Comparison of ENCODE assay signal across 30 cellular contexts in the genomic region with DNA sequence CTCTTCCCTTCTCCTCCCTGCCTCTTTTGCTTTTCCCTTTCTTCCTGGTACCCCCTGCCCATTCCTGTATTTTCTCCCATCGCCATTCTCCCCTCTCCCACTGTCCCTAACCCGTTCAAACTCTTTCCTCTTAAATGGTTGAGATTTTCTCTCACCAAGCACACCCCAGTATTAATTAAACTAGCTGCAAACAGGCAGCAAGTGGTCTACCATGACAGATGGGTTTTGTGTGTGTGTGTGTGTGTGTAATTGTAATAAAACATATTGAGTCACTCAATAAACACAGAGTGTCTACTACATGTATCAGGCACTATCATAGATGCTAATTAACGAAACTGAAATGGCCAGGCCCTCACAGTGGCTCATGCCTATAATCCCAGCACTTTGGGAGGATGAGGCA. TPM values are rescaled to one million over a fixed set of nuclear protein-coding genes. Genes with fewer than 3 reads are reported as not detected.
DNase-seq lines count a peak whose midpoint lies in the region; ATAC-seq and TF ChIP-seq lines count a peak whose summit lies in the region.
"Had no signal": no experiment of that assay in that cellular context is flagged by ENCODE, and none has a peak within 500 bp of the region (broad histone marks: within the 10 kb centered on the region; RNA-seq: fewer than 3 reads in every experiment).

No MANE protein-coding gene starts in this region.

- TF ChIP-seq CTCF in MCF 10A (IDR thresholded peaks at IDR 0.05; ENCODE audit: unreplicated experiment), result no peak
- TF ChIP-seq CTCF in breast epithelium (IDR thresholded peaks at IDR 0.05), result no peak
- no peak for TF ChIP-seq CTCF in epithelial cell of esophagus (IDR thresholded peaks at IDR 0.05; ENCODE audit: insufficient read depth, low read depth, low read length, missing control alignments)
- TF ChIP-seq CTCF in osteoblast (IDR thresholded peaks at IDR 0.05; ENCODE audit: extremely low read depth, low read depth, low read length), result no peak
- TF ChIP-seq CTCF in foreskin fibroblast (IDR thresholded peaks at IDR 0.05; ENCODE audit: low read depth, low read length), result no peak

- H3K36me3 Mint-ChIP-seq in MCF 10A (ENCODE audit: insufficient read depth, unreplicated experiment), result peaks cover 5% of the 10 kb centered on the region
- H3K36me3 Mint-ChIP-seq: naive thymus-derived CD8-positive, alpha-beta T cell; stimulated activated naive B cell treated with anti-CD40 and anti-IgM and Interleukin-4, amounts not matched to agents 10 μg/mL and 1 μg/mL and 100 μg/mL, for 72 hours had no signal

- peaks cover 0 to 4% of the 10 kb centered on the region in 2 donors for H3K4me1 ChIP-seq in breast epithelium
- H3K4me1 ChIP-seq in osteoblast (ENCODE audit: insufficient read depth, low read length), result peaks cover 44% of the 10 kb centered on the region

- CTCF ChIA-PET in MCF 10A (lab: Yijun Ruan, JAX), result interaction anchor here (0.6 to 1.4 kb wide), 3 partner anchors 9 to 1747 kb away, joined by 3 to 5 read pairs (median 4); no protein-coding TSS in a partner anchor

- no peak overlapping the region for H3K27ac ChIP-seq in breast epithelium
- H3K27ac ChIP-seq in osteoblast (ENCODE audit: low read depth, low read length), result no peak overlapping the region

- no peaks in the 10 kb centered on the region for H3K9me3 Mint-ChIP-seq in MCF 10A (ENCODE audit: unreplicated experiment)
- H3K9me3 Mint-ChIP-seq: activated naive CD4-positive, alpha-beta T cell treated with anti-CD3 and anti-CD28 coated beads for 36 hours; CD4-positive, alpha-beta T cell; central memory CD8-positive, alpha-beta T cell; naive thymus-derived CD8-positive, alpha-beta T cell had no signal

- H2AFZ ChIP-seq in osteoblast (ENCODE audit: low read length), result no peak overlapping the region

- DNase-seq in MCF 10A (ENCODE audit: unreplicated experiment) (peak; percentile 20), breast epithelium (ENCODE audit: low spot score in 2 of 2) (no peak), epithelial cell of esophagus (ENCODE audit: low read depth) (peak; percentile 41), osteoblast (ENCODE audit: insufficient read length, low spot score, missing footprints) (no peak), foreskin fibroblast (no peak), LoVo (ENCODE audit: low spot score) (no peak)
- DNase-seq: 8988T; activated CD4-positive, alpha-beta T cell treated with anti-CD3 and anti-CD28 coated beads, Interleukin-2, amount 50 U/mL, for 4 hours; activated naive CD4-positive, alpha-beta T cell treated with anti-CD3 and anti-CD28 coated beads for 36 hours; CD4-positive, alpha-beta T cell; EL; GOT3; kidney; left ventricle myocardium superior; midbrain; MM.1S; naive thymus-derived CD8-positive, alpha-beta T cell; NCI-H2029; NCI-H524; OCI-M1; SK-N-SH; stimulated activated naive B cell treated with anti-CD40 and anti-IgM and Interleukin-4, amounts not matched to agents 10 μg/mL and 1 μg/mL and 100 μg/mL, for 72 hours; substantia nigra; upper lobe of left lung had no signal

- BruUV-seq in MCF 10A (replicated peaks; lab: Mats Ljungman, UMichigan), result no TSS peak

- peak overlapping the region; percentile 36 for H3K4me2 ChIP-seq in osteoblast (ENCODE audit: insufficient read depth, low read length)
- H3K4me2 ChIP-seq: SK-N-SH had no signal

- POLR2A ChIA-PET in MCF 10A (lab: Yijun Ruan, JAX), result interaction anchor here (0.6 to 11.7 kb wide), 11 partner anchors 9 to 708 kb away, joined by 3 to 104 read pairs (median 4); a partner anchor contains a TSS

- peak overlapping the region; percentile 62 for H3K4me3 Mint-ChIP-seq in MCF 10A (ENCODE audit: unreplicated experiment)
- H3K4me3 Mint-ChIP-seq: activated naive CD4-positive, alpha-beta T cell treated with anti-CD3 and anti-CD28 coated beads for 36 hours; CD4-positive, alpha-beta T cell; central memory CD8-positive, alpha-beta T cell; naive thymus-derived CD8-positive, alpha-beta T cell; stimulated activated naive B cell treated with anti-CD40 and anti-IgM and Interleukin-4, amounts not matched to agents 10 μg/mL and 1 μg/mL and 100 μg/mL, for 72 hours had no signal

- no peaks in the 10 kb centered on the region for H3K79me2 ChIP-seq in osteoblast (ENCODE audit: insufficient read depth, low read length)

- H3K27ac Mint-ChIP-seq in MCF 10A (ENCODE audit: low read depth, unreplicated experiment), result peak overlapping the region; percentile 69
- H3K27ac Mint-ChIP-seq: activated naive CD4-positive, alpha-beta T cell treated with anti-CD3 and anti-CD28 coated beads for 36 hours; CD4-positive, alpha-beta T cell; naive thymus-derived CD8-positive, alpha-beta T cell; stimulated activated naive B cell treated with anti-CD40 and anti-IgM and Interleukin-4, amounts not matched to agents 10 μg/mL and 1 μg/mL and 100 μg/mL, for 72 hours had no signal

- intact Hi-C loops in MCF 10A (cut with micrococcal nuclease) (loop anchor here (2.0 kb wide), 2 partner anchors 28 to 50 kb away; no protein-coding TSS in a partner anchor), breast epithelium (cut with DNase I; ENCODE audit: low total_unique reads) (no loop called here)

- H4K20me1 ChIP-seq in osteoblast (ENCODE audit: insufficient read depth, low read length), result no peaks in the 10 kb centered on the region

- ATAC-seq in HG03108 (IDR thresholded peaks at IDR 0.05; ENCODE audit: unreplicated experiment) (no peak), HG03139 (IDR thresholded peaks at IDR 0.05; ENCODE audit: unreplicated experiment) (no peak)
- ATAC-seq: activated CD4-positive, CD25-positive, alpha-beta regulatory T cell treated with anti-CD3 and anti-CD28 coated beads, Interleukin-2, amount 50 U/mL, for 24 hours; left ventricle myocardium superior; naive thymus-derived CD8-positive, alpha-beta T cell; Right ventricle myocardium inferior; stimulated activated naive B cell treated with anti-CD40 and anti-IgM and Interleukin-4, amounts not matched to agents 10 μg/mL and 1 μg/mL and 100 μg/mL, for 72 hours had no signal

- H3K4me1 Mint-ChIP-seq in MCF 10A (ENCODE audit: insufficient read depth, unreplicated experiment), result peaks cover 63% of the 10 kb centered on the region
- H3K4me1 Mint-ChIP-seq: stimulated activated naive B cell treated with anti-CD40 and anti-IgM and Interleukin-4, amounts not matched to agents 10 μg/mL and 1 μg/mL and 100 μg/mL, for 72 hours had no signal

- H3K9me3 ChIP-seq in breast epithelium, result no peaks in the 10 kb centered on the region
- H3K9me3 ChIP-seq in osteoblast (ENCODE audit: low read depth, low read length), result no peaks in the 10 kb centered on the region
- H3K9me3 ChIP-seq: SK-N-SH, upper lobe of left lung had no signal

- H3K4me3 ChIP-seq in breast epithelium (no peak overlapping the region), epithelial cell of esophagus (ENCODE audit: low read length) (no peak overlapping the region), osteoblast (ENCODE audit: insufficient read depth, low read length) (no peak overlapping the region), foreskin fibroblast (ENCODE audit: low read depth in 1 of 2, low read length in 2 of 2) (no peak overlapping the region)
- H3K4me3 ChIP-seq: upper lobe of left lung had no signal

- no peaks in the 10 kb centered on the region for H3K36me3 ChIP-seq in breast epithelium
- no peaks in the 10 kb centered on the region for H3K36me3 ChIP-seq in osteoblast (ENCODE audit: insufficient read depth, low read length)
- H3K36me3 ChIP-seq: upper lobe of left lung had no signal

- H3K27me3 Mint-ChIP-seq in MCF 10A (ENCODE audit: insufficient read depth, unreplicated experiment), result no peaks in the 10 kb centered on the region

- H3K27me3 ChIP-seq in breast epithelium, result no peaks in the 10 kb centered on the region
- H3K27me3 ChIP-seq in osteoblast (ENCODE audit: insufficient read depth, low read length), result no peaks in the 10 kb centered on the region
- H3K27me3 ChIP-seq: upper lobe of left lung had no signal

- TF ChIP-seq POLR2A in breast epithelium (IDR thresholded peaks at IDR 0.05), result no peak

RNA-seq across cellular contexts. Expression of a gene that starts 6.7 kb away (rescaled TPM):
- 28.9 and 37.6 TPM in 2 replicates for total RNA-seq in MCF 10A (2022)
- total RNA-seq in breast epithelium, result 1 to 10 TPM in 1 of 3 donors, not detected in 2; 2.0 TPM
- total RNA-seq in osteoblast, result 0.36 and 0.88 TPM in 2 replicates
- total RNA-seq: activated naive CD4-positive, alpha-beta T cell treated with anti-CD3 and anti-CD28 coated beads for 36 hours; CD4-positive, alpha-beta T cell; naive thymus-derived CD8-positive, alpha-beta T cell; T-helper 1 cell treated with Interleukin-12 subunit alpha and Interleukin-12 subunit beta and Interleukin-4 antibody, amounts not matched to agents 30 ng/mL and 1 ng/mL, for 36 hours had no signal

RNA-seq across cellular contexts. Expression of a gene that starts 27.1 kb away (rescaled TPM):
- 38.1 and 46.1 TPM in 2 replicates for total RNA-seq in MCF 10A (2022)
- 10 to 100 TPM; 30.6 to 44.9 (median 35.8) TPM for total RNA-seq in breast epithelium
- 39.4 and 54.2 TPM in 2 replicates for total RNA-seq in osteoblast

RNA-seq across cellular contexts. Expression of a gene that starts 31.7 kb away (rescaled TPM):
- total RNA-seq in MCF 10A (2022), result 8.3 and 9.9 TPM in 2 replicates
- 1 to 10 TPM in 1 of 3 donors, not detected in 2; 2.2 TPM for total RNA-seq in breast epithelium
- 1.5 and 1.8 TPM in 2 replicates for total RNA-seq in osteoblast
- total RNA-seq: activated naive CD4-positive, alpha-beta T cell treated with anti-CD3 and anti-CD28 coated beads for 36 hours; CD4-positive, alpha-beta T cell; naive thymus-derived CD8-positive, alpha-beta T cell; T-helper 1 cell treated with Interleukin-12 subunit alpha and Interleukin-12 subunit beta and Interleukin-4 antibody, amounts not matched to agents 30 ng/mL and 1 ng/mL, for 36 hours had no signal

RNA-seq across cellular contexts. Expression of a gene that starts 50.6 kb away (rescaled TPM):
- 3.1 and 5.2 TPM in 2 replicates for total RNA-seq in MCF 10A (2022)
- total RNA-seq in breast epithelium, result 1 to 10 TPM in 1 of 3 donors, under 1 TPM in 1, not detected in 1; 0.88 to 1.3 TPM
- total RNA-seq in osteoblast, result 2.5 and 3.2 TPM in 2 replicates
- total RNA-seq: naive thymus-derived CD8-positive, alpha-beta T cell had no signal

Comparison
In these comparisons a context has a peak if more than half of its experiments do, and no peak if none do; other contexts are left out.
1. DNase-seq: peak in MCF 10A (single experiment) and epithelial cell of esophagus (single experiment); none in breast epithelium (0 of 2), osteoblast (single experiment), foreskin fibroblast (0 of 2) and LoVo (single experiment).